23 cellular contexts compared by ENCODE assay signal in genomic region chr9:78680196-78680595, GRCh38.
"Had no signal": no experiment of that assay in that cellular context is flagged by ENCODE, and none has a peak within 500 bp of the region (broad histone marks: within the 10 kb centered on the region; RNA-seq: fewer than 3 reads in every experiment).

No MANE protein-coding gene starts in this region.

- H3K27me3 ChIP-seq: foreskin keratinocyte, neural progenitor cell, ovary, stomach had no signal

- DNase-seq: effector CD4-positive, alpha-beta T cell; endodermal cell; erythroblast; foreskin keratinocyte; head of caudate nucleus; hypothalamus; islet precursor cell; left ventricle myocardium inferior; lower lobe of right lung; natural killer cell; nucleus accumbens; ovary; right cardiac atrium; small intestine; stimulated activated CD4-positive, alpha-beta T cell treated with anti-CD3 and anti-CD28 coated beads, Interleukin-12 subunit alpha, Interleukin-12 subunit beta, amount 100 ng/mL, for 4 hours; stimulated activated naive CD4-positive, alpha-beta T cell; stomach; substantia nigra; trophoblast cell had no signal

- H3K36me3 ChIP-seq: left ventricle myocardium inferior, lower lobe of right lung, neural progenitor cell, ovary, stomach, thoracic aorta had no signal

- FAIRE-seq: endothelial cell of umbilical vein, small intestine had no signal

- H2AFZ ChIP-seq: neural progenitor cell had no signal

- H3K4me2 ChIP-seq: neural progenitor cell had no signal

- H3K27ac ChIP-seq: coronary artery, foreskin keratinocyte, left ventricle myocardium inferior, lower lobe of right lung, neural progenitor cell, ovary, stomach, thoracic aorta had no signal

- H3K4me1 ChIP-seq: left ventricle myocardium inferior, lower lobe of right lung, stomach had no signal

- H3K9me3 ChIP-seq: left ventricle myocardium inferior, lower lobe of right lung, ovary, stomach, thoracic aorta had no signal

- H3K4me3 ChIP-seq: coronary artery, left ventricle myocardium inferior, lower lobe of right lung, neural progenitor cell, ovary, stomach, thoracic aorta had no signal

- H3K9ac ChIP-seq: neural progenitor cell had no signal

- ATAC-seq: foreskin keratinocyte, lower lobe of right lung, natural killer cell, right cardiac atrium had no signal
